Comparison of ENCODE assay signal across 8 cellular contexts in the genomic region with DNA sequence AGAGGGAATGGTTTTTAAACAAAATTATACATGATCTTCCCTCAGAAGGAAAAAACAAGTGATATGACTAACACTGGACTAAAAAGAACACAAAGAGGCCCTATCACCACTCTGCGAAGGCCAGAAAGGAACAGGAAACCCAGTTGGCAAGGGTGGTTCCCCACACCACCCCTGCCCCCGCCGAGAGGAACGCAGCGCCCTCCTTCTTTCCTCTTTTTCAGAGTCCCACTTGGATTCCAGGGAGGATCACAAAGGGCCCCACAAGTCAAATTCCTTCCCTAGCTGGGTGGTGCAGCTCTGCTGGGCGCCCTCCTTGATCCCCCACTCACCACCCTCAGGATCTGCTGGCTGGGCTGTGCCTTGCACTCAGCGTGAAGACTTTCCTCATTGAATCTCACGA. TPM values are rescaled to one million over a fixed set of nuclear protein-coding genes. Genes with fewer than 3 reads are reported as not detected.
A peak's percentile ranks its signal among the peaks of the same experiment; 100 is the strongest.
DNase-seq lines count a peak whose midpoint lies in the region; ATAC-seq and TF ChIP-seq lines count a peak whose summit lies in the region.

No MANE protein-coding gene starts in this region.

- peaks cover 3% of the 10 kb centered on the region for H3K36me3 Mint-ChIP-seq in activated CD4-positive, alpha-beta memory T cell treated with anti-CD3 and anti-CD28 coated beads, Interleukin-2, amount 10 ng/mL, durations not matched to agents 7 days and 5 days (ENCODE audit: low read depth)

- H3K4me3 Mint-ChIP-seq in activated CD4-positive, alpha-beta memory T cell treated with anti-CD3 and anti-CD28 coated beads, Interleukin-2, amount 10 ng/mL, durations not matched to agents 7 days and 5 days = no peak overlapping the region

- CTCF ChIA-PET in activated CD4-positive, alpha-beta memory T cell treated with anti-CD3 and anti-CD28 coated beads, Interleukin-2, amount 10 ng/mL, durations not matched to agents 7 days and 5 days (lab: Charles Lee) = no interaction called here

- no peak for TF ChIP-seq CTCF in vagina (IDR thresholded peaks at IDR 0.05)

- no peaks in the 10 kb centered on the region for H3K27me3 ChIP-seq in vagina

- peaks cover 55% of the 10 kb centered on the region for H3K4me1 Mint-ChIP-seq in activated CD4-positive, alpha-beta memory T cell treated with anti-CD3 and anti-CD28 coated beads, Interleukin-2, amount 10 ng/mL, durations not matched to agents 7 days and 5 days

- peak overlapping the region; percentile 59 for H3K27ac Mint-ChIP-seq in activated CD4-positive, alpha-beta memory T cell treated with anti-CD3 and anti-CD28 coated beads, Interleukin-2, amount 10 ng/mL, durations not matched to agents 7 days and 5 days

- peaks cover 2% of the 10 kb centered on the region for H3K9me3 Mint-ChIP-seq in activated CD4-positive, alpha-beta memory T cell treated with anti-CD3 and anti-CD28 coated beads, Interleukin-2, amount 10 ng/mL, durations not matched to agents 7 days and 5 days

- no peaks in the 10 kb centered on the region for H3K36me3 ChIP-seq in vagina

- DNase-seq in stimulated activated CD4-positive, alpha-beta T cell treated with anti-CD3 and anti-CD28 coated beads, Interleukin-15, amount 100 ng/mL, for 24 hours = peak; percentile 20
- DNase-seq in stimulated activated CD4-positive, alpha-beta T cell treated with anti-CD3 and anti-CD28 coated beads, Interleukin-12 subunit alpha, Interleukin-12 subunit beta, amount 100 ng/mL, for 4 hours = no peak
- peak; percentile 35 for DNase-seq in activated CD4-positive, alpha-beta memory T cell treated with anti-CD3 and anti-CD28 coated beads, Interleukin-2, amount 10 ng/mL, durations not matched to agents 7 days and 5 days
- DNase-seq in lung microvascular endothelial cell (ENCODE audit: low read depth in 2 of 2) = peak; percentile 41 to 51
- no peak for DNase-seq in vagina (ENCODE audit: extremely low spot score in 2 of 2)
- no peak for DNase-seq in COR-L47 (lab: John Stamatoyannopoulos, UW)
- DNase-seq in putamen (ENCODE audit: low spot score) = no peak

- H3K4me1 ChIP-seq in vagina = peaks cover 16% of the 10 kb centered on the region

- ATAC-seq in HG03460 (IDR thresholded peaks at IDR 0.05; ENCODE audit: unreplicated experiment) = no peak

- no peaks in the 10 kb centered on the region for H3K9me3 ChIP-seq in vagina

- no peak overlapping the region for H3K4me3 ChIP-seq in vagina

- H3K27me3 Mint-ChIP-seq in activated CD4-positive, alpha-beta memory T cell treated with anti-CD3 and anti-CD28 coated beads, Interleukin-2, amount 10 ng/mL, durations not matched to agents 7 days and 5 days = no peaks in the 10 kb centered on the region

- H3K27ac ChIP-seq in vagina = peak overlapping the region; percentile 56

- POLR2A ChIA-PET in activated CD4-positive, alpha-beta memory T cell treated with anti-CD3 and anti-CD28 coated beads, Interleukin-2, amount 10 ng/mL, durations not matched to agents 7 days and 5 days (lab: Charles Lee) = interaction anchor here (0.8 to 1.2 kb wide), 2 partner anchors 10 to 45 kb away, joined by 4 to 6 read pairs; no protein-coding TSS in a partner anchor

- intact Hi-C loops in vagina (cut with DNase I) = no loop called here

- TF ChIP-seq POLR2A in vagina (IDR thresholded peaks at IDR 0.05) = no peak

RNA-seq across cellular contexts. Expression of gene PLA1A, which starts 29.8 kb away (rescaled TPM):
- under 1 TPM in 1 of 2 experiments, not detected in 1; 0.25 TPM for total RNA-seq in activated CD4-positive, alpha-beta memory T cell treated with anti-CD3 and anti-CD28 coated beads, Interleukin-2, amount 10 ng/mL, durations not matched to agents 7 days and 5 days
- 3.5 and 6.2 TPM in 2 replicates for total RNA-seq in lung microvascular endothelial cell
- total RNA-seq in vagina = 1.7 TPM

RNA-seq across cellular contexts. Expression of gene POPDC2, which starts 32.9 kb away (rescaled TPM):
- total RNA-seq in activated CD4-positive, alpha-beta memory T cell treated with anti-CD3 and anti-CD28 coated beads, Interleukin-2, amount 10 ng/mL, durations not matched to agents 7 days and 5 days = 1 to 10 TPM; 2.4 to 3.2 TPM
- total RNA-seq in lung microvascular endothelial cell = 0.22 and 0.40 TPM in 2 replicates
- 3.4 TPM for total RNA-seq in vagina

RNA-seq across cellular contexts. Expression of gene ADPRH, which starts 48.2 kb away (rescaled TPM):
- 1 to 10 TPM; 8.6 to 8.8 TPM for total RNA-seq in activated CD4-positive, alpha-beta memory T cell treated with anti-CD3 and anti-CD28 coated beads, Interleukin-2, amount 10 ng/mL, durations not matched to agents 7 days and 5 days
- total RNA-seq in lung microvascular endothelial cell (6.5 and 11.7 TPM in 2 replicates), vagina (2.9 TPM)

RNA-seq across cellular contexts. Expression of gene COX17, which starts 49.7 kb away (rescaled TPM):
- total RNA-seq in activated CD4-positive, alpha-beta memory T cell treated with anti-CD3 and anti-CD28 coated beads, Interleukin-2, amount 10 ng/mL, durations not matched to agents 7 days and 5 days = 10 to 100 TPM; 63.7 to 69.8 TPM
- total RNA-seq in lung microvascular endothelial cell = 16.8 and 42.9 TPM in 2 replicates
- total RNA-seq in vagina = 27.3 TPM

Comparison
In these comparisons a context has a peak if more than half of its experiments do, and no peak if none do; other contexts are left out.
1. DNase-seq: peak in stimulated activated CD4-positive, alpha-beta T cell treated with anti-CD3 and anti-CD28 coated beads, Interleukin-15, amount 100 ng/mL, for 24 hours (single experiment), activated CD4-positive, alpha-beta memory T cell treated with anti-CD3 and anti-CD28 coated beads, Interleukin-2, amount 10 ng/mL, durations not matched to agents 7 days and 5 days (single experiment) and lung microvascular endothelial cell (2 of 2); none in stimulated activated CD4-positive, alpha-beta T cell treated with anti-CD3 and anti-CD28 coated beads, Interleukin-12 subunit alpha, Interleukin-12 subunit beta, amount 100 ng/mL, for 4 hours (single experiment), vagina (0 of 2), COR-L47 (single experiment) and putamen (single experiment).